In the genomic region with DNA sequence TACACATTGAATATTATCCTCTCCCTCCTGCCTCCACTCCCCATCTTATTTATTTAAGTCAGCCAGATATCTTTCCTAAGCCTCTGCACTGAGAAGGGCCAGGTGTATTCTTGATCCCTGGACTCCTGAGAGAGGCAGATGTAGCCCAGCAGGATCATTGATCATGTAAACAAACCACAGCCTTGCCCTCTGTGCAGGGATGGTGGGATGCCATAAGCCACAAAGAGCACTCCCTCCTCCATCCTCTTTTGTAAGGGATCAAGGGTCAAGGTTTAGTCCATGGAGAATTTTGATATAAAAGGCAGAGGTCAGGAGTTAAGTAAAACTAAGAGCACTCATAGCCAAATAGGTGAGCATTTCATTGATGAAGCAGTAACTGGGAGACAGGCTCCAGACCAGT, we compare ENCODE assay signal across 33 cellular contexts. TPM values are rescaled to one million over a fixed set of nuclear protein-coding genes. Genes with fewer than 3 reads are reported as not detected.
"Had no signal": no experiment of that assay in that cellular context is flagged by ENCODE, and none has a peak within 500 bp of the region (broad histone marks: within the 10 kb centered on the region; RNA-seq: fewer than 3 reads in every experiment).

No MANE protein-coding gene starts in this region.

- H3K27me3 ChIP-seq: adrenal gland had no signal

- H3K27me3 Mint-ChIP-seq: activated B cell treated with CpG ODN at 0.5 μM for 24 hours; activated CD4-positive, alpha-beta memory T cell treated with anti-CD3 and anti-CD28 coated beads for 36 hours; activated CD4-positive, alpha-beta T cell treated with anti-CD3 and anti-CD28 coated beads, Interleukin-2, amount 10 ng/mL, durations not matched to agents 7 days and 5 days; activated naive CD4-positive, alpha-beta T cell treated with anti-CD3 and anti-CD28 coated beads, Interleukin-2, amount 10 ng/mL, durations not matched to agents 7 days and 5 days; activated naive CD8-positive, alpha-beta T cell treated with anti-CD3 and anti-CD28 coated beads, Interleukin-2, amount 10 ng/mL, durations not matched to agents 7 days and 5 days; T-cell had no signal

- H3K9me3 ChIP-seq: adrenal gland had no signal

- H3K27ac ChIP-seq: adrenal gland, SK-N-MC had no signal

- FAIRE-seq: bronchial epithelial cell, K562, TTC549 had no signal

- H3K36me3 ChIP-seq: adrenal gland had no signal

- H3K27ac Mint-ChIP-seq: activated B cell treated with CpG ODN at 0.5 μM for 24 hours; activated CD4-positive, alpha-beta memory T cell treated with anti-CD3 and anti-CD28 coated beads for 36 hours; activated naive CD4-positive, alpha-beta T cell treated with anti-CD3 and anti-CD28 coated beads, Interleukin-2, amount 10 ng/mL, durations not matched to agents 7 days and 5 days; activated naive CD8-positive, alpha-beta T cell treated with anti-CD3 and anti-CD28 coated beads, Interleukin-2, amount 10 ng/mL, durations not matched to agents 7 days and 5 days; activated T-cell treated with anti-CD3 and anti-CD28 coated beads, Interleukin-2, amount 50 U/mL, for 72 hours; activated T-helper 2 cell treated with anti-CD3 and anti-CD28 coated beads, Interferon-gamma antibody, Interleukin-2, Interleukin-4, amounts not matched to agents 10 μg/mL and 5 μg/mL and 100 μg/mL, durations not matched to agents 14 hours and 24 hours and 36 hours; T-cell had no signal

- DNase-seq: activated B cell treated with CpG ODN at 0.5 μM for 24 hours; activated CD4-positive, alpha-beta memory T cell treated with anti-CD3 and anti-CD28 coated beads for 36 hours; activated CD4-positive, alpha-beta T cell treated with anti-CD3 and anti-CD28 coated beads, Interleukin-2, amount 10 ng/mL, durations not matched to agents 7 days and 5 days; activated CD8-positive, alpha-beta memory T cell treated with anti-CD3 and anti-CD28 coated beads, Interleukin-2, amount 50 U/mL, for 4 hours; activated gamma-delta T cell treated with Interleukin-2 at 50 U/mL for 16 hours; activated naive CD4-positive, alpha-beta T cell treated with anti-CD3 and anti-CD28 coated beads, Interleukin-2, amount 10 ng/mL, durations not matched to agents 7 days and 5 days; activated naive CD8-positive, alpha-beta T cell treated with anti-CD3 and anti-CD28 coated beads, Interleukin-2, amount 10 ng/mL, durations not matched to agents 7 days and 5 days; activated T-cell treated with anti-CD3 and anti-CD28 coated beads, Interleukin-2, amount 50 U/mL, for 72 hours; adrenal gland; aorta; central memory CD4-positive, alpha-beta T cell; Karpas-422; MM.1S; NCI-H1105; NCI-H1436; NCI-H187 treated with DMSO at 0.1 percent for 48 hours; NCI-H2081 treated with DMSO at 0.1 percent for 48 hours; NCI-H2171; NCI-H446; NCI-H524; NCI-H82; OCI-M1; RPMI8226; T-cell; T-helper 2 cell; T1000 had no signal

- H3K4me3 ChIP-seq: adrenal gland, K562, SK-N-MC had no signal

- H3K9me3 Mint-ChIP-seq: activated B cell treated with CpG ODN at 0.5 μM for 24 hours; activated CD4-positive, alpha-beta memory T cell treated with anti-CD3 and anti-CD28 coated beads for 36 hours; activated CD4-positive, alpha-beta T cell treated with anti-CD3 and anti-CD28 coated beads, Interleukin-2, amount 10 ng/mL, durations not matched to agents 7 days and 5 days; activated naive CD4-positive, alpha-beta T cell treated with anti-CD3 and anti-CD28 coated beads, Interleukin-2, amount 10 ng/mL, durations not matched to agents 7 days and 5 days; activated naive CD8-positive, alpha-beta T cell treated with anti-CD3 and anti-CD28 coated beads, Interleukin-2, amount 10 ng/mL, durations not matched to agents 7 days and 5 days; activated T-cell treated with anti-CD3 and anti-CD28 coated beads, Interleukin-2, amount 50 U/mL, for 72 hours; activated T-helper 2 cell treated with anti-CD3 and anti-CD28 coated beads, Interferon-gamma antibody, Interleukin-2, Interleukin-4, amounts not matched to agents 10 μg/mL and 5 μg/mL and 100 μg/mL, durations not matched to agents 14 hours and 24 hours and 36 hours; T-cell had no signal

- ATAC-seq: activated T-cell treated with anti-CD3 and anti-CD28 coated beads, Interleukin-2, amount 50 U/mL, for 72 hours; K562; Panc1; Right ventricle myocardium inferior; T-cell had no signal

- H3K4me3 Mint-ChIP-seq: activated B cell treated with CpG ODN at 0.5 μM for 24 hours; activated CD4-positive, alpha-beta memory T cell treated with anti-CD3 and anti-CD28 coated beads for 36 hours; activated CD4-positive, alpha-beta T cell treated with anti-CD3 and anti-CD28 coated beads, Interleukin-2, amount 10 ng/mL, durations not matched to agents 7 days and 5 days; activated naive CD4-positive, alpha-beta T cell treated with anti-CD3 and anti-CD28 coated beads, Interleukin-2, amount 10 ng/mL, durations not matched to agents 7 days and 5 days; activated naive CD8-positive, alpha-beta T cell treated with anti-CD3 and anti-CD28 coated beads, Interleukin-2, amount 10 ng/mL, durations not matched to agents 7 days and 5 days; activated T-cell treated with anti-CD3 and anti-CD28 coated beads, Interleukin-2, amount 50 U/mL, for 72 hours; T-cell had no signal

- H3K4me1 ChIP-seq: adrenal gland had no signal

RNA-seq across cellular contexts. Expression of a gene that starts 39.7 kb away (rescaled TPM):
- total RNA-seq: activated B cell treated with CpG ODN at 0.5 μM for 24 hours; activated CD4-positive, alpha-beta memory T cell treated with anti-CD3 and anti-CD28 coated beads for 36 hours; activated CD4-positive, alpha-beta T cell treated with anti-CD3 and anti-CD28 coated beads, Interleukin-2, amount 10 ng/mL, durations not matched to agents 7 days and 5 days; activated naive CD8-positive, alpha-beta T cell treated with anti-CD3 and anti-CD28 coated beads, Interleukin-2, amount 10 ng/mL, durations not matched to agents 7 days and 5 days; activated T-cell treated with anti-CD3 and anti-CD28 coated beads, Interleukin-2, amount 50 U/mL, for 72 hours; activated T-helper 2 cell treated with anti-CD3 and anti-CD28 coated beads, Interferon-gamma antibody, Interleukin-2, Interleukin-4, amounts not matched to agents 10 μg/mL and 5 μg/mL and 100 μg/mL, durations not matched to agents 14 hours and 24 hours and 36 hours; aorta had no signal
- polyA plus RNA-seq: K562 had no signal
